7 cellular contexts compared by ENCODE assay signal in genomic region chr1:45755697-45756096, GRCh38.
"Had no signal": no experiment of that assay in that cellular context is flagged by ENCODE, and none has a peak within 500 bp of the region (broad histone marks: within the 10 kb centered on the region; RNA-seq: fewer than 3 reads in every experiment).

No MANE protein-coding gene starts in this region.

- DNase-seq: IMR-90, KBM-7, KG1 had no signal

- H3K27ac Mint-ChIP-seq: IgD-negative memory B cell had no signal

- H3K4me3 Mint-ChIP-seq: IgD-negative memory B cell had no signal

- ATAC-seq: HepG2 had no signal

- H3K27ac ChIP-seq: HL-60 had no signal

- FAIRE-seq: HepG2, HTR-8/SVneo had no signal
